In genomic region chr2:85728883-85729824, GRCh38 we compare ENCODE assay signal across 9 cellular contexts. TPM values are rescaled to one million over a fixed set of nuclear protein-coding genes. Genes with fewer than 3 reads are reported as not detected.
DNase-seq lines count a peak whose midpoint lies in the region; ATAC-seq and TF ChIP-seq lines count a peak whose summit lies in the region.
"Had no signal": no experiment of that assay in that cellular context is flagged by ENCODE, and none has a peak within 500 bp of the region (broad histone marks: within the 10 kb centered on the region; RNA-seq: fewer than 3 reads in every experiment).

No MANE protein-coding gene starts in this region.

- H3K4me1 Mint-ChIP-seq in activated CD4-positive, alpha-beta T cell treated with anti-CD3 and anti-CD28 coated beads, Interleukin-2, amount 10 ng/mL, durations not matched to agents 7 days and 5 days = peaks cover 6% of the 10 kb centered on the region

- CTCF ChIA-PET in activated CD4-positive, alpha-beta T cell treated with anti-CD3 and anti-CD28 coated beads, Interleukin-2, amount 10 ng/mL, durations not matched to agents 7 days and 5 days (lab: Charles Lee) = interaction anchor here (0.6 to 2.3 kb wide), 30 partner anchors 8 to 352 kb away, joined by 3 to 26 read pairs (median 4); partner anchors contain the start of gene ATOH8

- TF ChIP-seq POLR2A in lower leg skin (IDR thresholded peaks at IDR 0.05) = no peak

- TF ChIP-seq CTCF in GM12873 (IDR thresholded peaks at IDR 0.05; ENCODE audit: insufficient read depth, low read depth, low read length, missing control alignments) = peak; percentile 99
- peak in 1 of 3 donors; percentile 91 for TF ChIP-seq CTCF in lower leg skin (IDR thresholded peaks at IDR 0.05)

- no peak overlapping the region for H3K4me3 Mint-ChIP-seq in activated CD4-positive, alpha-beta T cell treated with anti-CD3 and anti-CD28 coated beads, Interleukin-2, amount 10 ng/mL, durations not matched to agents 7 days and 5 days

- DNase-seq in NCI-H510A treated with DMSO at 0.1 percent for 48 hours (lab: John Stamatoyannopoulos, UW) = peak; percentile 78
- peak; percentile 73 for DNase-seq in activated CD4-positive, alpha-beta T cell treated with anti-CD3 and anti-CD28 coated beads, Interleukin-2, amount 10 ng/mL, durations not matched to agents 7 days and 5 days
- DNase-seq in dedifferentiated amniotic fluid mesenchymal stem cell (ENCODE audit: extremely low spot score) = peak; percentile 71
- DNase-seq in lower leg skin (ENCODE audit: low spot score in 2 of 2) = peak; percentile 86 to 98
- peak; percentile 45 to 55 (median 48) for DNase-seq in stimulated activated CD4-positive, alpha-beta T cell treated with anti-CD3 and anti-CD28 coated beads, TNF-alpha, amount 100 ng/mL, for 4 hours (ENCODE audit: low read depth in 3 of 3)

- H3K27ac Mint-ChIP-seq in activated CD4-positive, alpha-beta T cell treated with anti-CD3 and anti-CD28 coated beads, Interleukin-2, amount 10 ng/mL, durations not matched to agents 7 days and 5 days = no peak overlapping the region

- 35 to 38% methylated on average over 26 of the region's 26 CpGs for WGBS in lower leg skin, 2 donors

- POLR2A ChIA-PET in activated CD4-positive, alpha-beta T cell treated with anti-CD3 and anti-CD28 coated beads, Interleukin-2, amount 10 ng/mL, durations not matched to agents 7 days and 5 days (lab: Charles Lee) = no interaction called here

- H3K27me3 Mint-ChIP-seq in activated CD4-positive, alpha-beta T cell treated with anti-CD3 and anti-CD28 coated beads, Interleukin-2, amount 10 ng/mL, durations not matched to agents 7 days and 5 days = peaks cover 15% of the 10 kb centered on the region

- intact Hi-C loops in lower leg skin (cut with DNase I; ENCODE audit: low total_unique reads) = loop anchor here (2.0 kb wide), 1 partner anchor 86 kb away; no protein-coding TSS in a partner anchor

- no peaks in the 10 kb centered on the region for H3K9me3 Mint-ChIP-seq in activated CD4-positive, alpha-beta T cell treated with anti-CD3 and anti-CD28 coated beads, Interleukin-2, amount 10 ng/mL, durations not matched to agents 7 days and 5 days

- H3K4me3 ChIP-seq in lower leg skin (ENCODE audit: low read depth, poor library complexity, severe bottlenecking) = no peak overlapping the region
- H3K4me3 ChIP-seq: skin epidermis had no signal

- no peaks in the 10 kb centered on the region for H3K36me3 Mint-ChIP-seq in activated CD4-positive, alpha-beta T cell treated with anti-CD3 and anti-CD28 coated beads, Interleukin-2, amount 10 ng/mL, durations not matched to agents 7 days and 5 days (ENCODE audit: low read depth)

- ATAC-seq in HG03103 (IDR thresholded peaks at IDR 0.05; ENCODE audit: low read depth, unreplicated experiment) (peak; percentile 51), GM19467 (IDR thresholded peaks at IDR 0.05; ENCODE audit: unreplicated experiment) (no peak)

RNA-seq across cellular contexts. Expression of gene ATOH8, which starts 24.6 kb away (rescaled TPM):
- under 1 TPM; 0.10 to 0.12 TPM for total RNA-seq in activated CD4-positive, alpha-beta T cell treated with anti-CD3 and anti-CD28 coated beads, Interleukin-2, amount 10 ng/mL, durations not matched to agents 7 days and 5 days
- total RNA-seq in lower leg skin = 10 to 100 TPM; 27.3 to 79.8 (median 33.7) TPM

RNA-seq across cellular contexts. Expression of gene GNLY, which starts 35.0 kb away (rescaled TPM):
- total RNA-seq in activated CD4-positive, alpha-beta T cell treated with anti-CD3 and anti-CD28 coated beads, Interleukin-2, amount 10 ng/mL, durations not matched to agents 7 days and 5 days = 10 to 100 TPM; 72.9 to 75.5 TPM
- total RNA-seq in lower leg skin = 1 to 10 TPM in 2 of 4 donors, under 1 TPM in 1, not detected in 1; 0.42 to 3.6 (median 1.3) TPM

Comparison
In these comparisons a context has a peak if more than half of its experiments do, and no peak if none do; other contexts are left out.
1. RNA of gene ATOH8, which starts 24.6 kb away (total RNA-seq): 27.3 to 79.8 TPM in lower leg skin; 0.10 to 0.12 TPM in activated CD4-positive, alpha-beta T cell treated with anti-CD3 and anti-CD28 coated beads, Interleukin-2, amount 10 ng/mL, durations not matched to agents 7 days and 5 days; every median in the first group is over 10 times any median in the second.
2. RNA of gene GNLY, which starts 35.0 kb away (total RNA-seq): 72.9 to 75.5 TPM in activated CD4-positive, alpha-beta T cell treated with anti-CD3 and anti-CD28 coated beads, Interleukin-2, amount 10 ng/mL, durations not matched to agents 7 days and 5 days; 0.42 to 3.6 TPM in lower leg skin; every median in the first group is over 10 times any median in the second.
3. Peak in every context shown above with its lines, with median percentiles within 50 percentile points of each other: DNase-seq.